1 cellular context compared by ENCODE assay signal in the genomic region with DNA sequence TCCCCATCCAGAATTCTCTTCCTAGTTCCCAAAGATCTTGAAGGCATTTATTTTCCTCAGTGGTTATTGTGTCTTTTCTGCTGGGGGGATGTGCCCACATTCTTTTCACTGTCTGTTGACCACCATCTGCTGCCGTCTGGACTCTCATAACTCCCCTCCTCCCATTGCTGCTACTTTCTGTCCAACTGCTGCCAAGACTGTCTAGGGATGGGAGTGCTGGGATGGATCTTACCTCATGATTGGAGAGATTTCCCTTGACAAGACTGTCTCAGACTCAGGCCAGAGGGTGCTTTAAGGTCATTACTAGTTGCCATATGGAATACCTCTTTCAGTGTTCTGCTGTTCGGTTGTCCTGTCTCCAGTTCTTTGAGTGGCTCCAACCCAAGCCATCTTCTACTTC.
TF ChIP-seq lines count a peak whose summit lies in the region.

No MANE protein-coding gene starts in this region.

TF ChIP-seq in H1, 55 proteins besides CTCF, POLR2A, EP300 and RAD21 (continued from another document):
- TF ChIP-seq, protein P1, sequence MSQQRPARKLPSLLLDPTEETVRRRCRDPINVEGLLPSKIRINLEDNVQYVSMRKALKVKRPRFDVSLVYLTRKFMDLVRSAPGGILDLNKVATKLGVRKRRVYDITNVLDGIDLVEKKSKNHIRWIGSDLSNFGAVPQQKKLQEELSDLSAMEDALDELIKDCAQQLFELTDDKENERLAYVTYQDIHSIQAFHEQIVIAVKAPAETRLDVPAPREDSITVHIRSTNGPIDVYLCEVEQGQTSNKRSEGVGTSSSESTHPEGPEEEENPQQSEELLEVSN (IDR thresholded peaks at IDR 0.05) = no peak
- no peak for TF ChIP-seq POLR2AphosphoS5 (IDR thresholded peaks at IDR 0.05; ENCODE audit: low read depth, low read length)
- no peak for TF ChIP-seq GTF2F1 (IDR thresholded peaks at IDR 0.05; ENCODE audit: borderline replicate concordance, low read depth, low read length)
- TF ChIP-seq EZH2 (IDR thresholded peaks at IDR 0.05; ENCODE audit: low read depth, low read length, severe bottlenecking) = no peak
- TF ChIP-seq PHF8 (conservative IDR thresholded peaks at IDR 0.05; ENCODE audit: low read depth, low read length) = no peak
- TF ChIP-seq JUND (IDR thresholded peaks at IDR 0.05; ENCODE audit: low read length) = no peak
